Comparison of ENCODE assay signal across 2 cellular contexts in genomic region chr18:10475633-10476388, GRCh38.
TF ChIP-seq lines count a peak whose summit lies in the region.

No MANE protein-coding gene starts in this region.

TF ChIP-seq in SK-N-SH treated with all-trans-retinoic acid at 6 μM for 48 hours, 23 proteins besides CTCF, POLR2A, EP300 and RAD21 (continued from another document):
- TF ChIP-seq ZC3H10 (CRISPR knock-in tag; IDR thresholded peaks at IDR 0.05): no peak
- TF ChIP-seq TSHZ2 (CRISPR knock-in tag; IDR thresholded peaks at IDR 0.05): no peak
- no peak for TF ChIP-seq CSRNP3 (CRISPR knock-in tag; IDR thresholded peaks at IDR 0.05)
- TF ChIP-seq GLIS3 (CRISPR knock-in tag; IDR thresholded peaks at IDR 0.05): no peak
- TF ChIP-seq RARB (CRISPR knock-in tag; IDR thresholded peaks at IDR 0.05): no peak
- no peak for TF ChIP-seq ZFP3 (CRISPR knock-in tag; IDR thresholded peaks at IDR 0.05)
- no peak for TF ChIP-seq PATZ1 (CRISPR knock-in tag; IDR thresholded peaks at IDR 0.05; ENCODE audit: borderline replicate concordance)

TF ChIP-seq in SK-N-SH, 30 proteins besides CTCF, POLR2A, EP300 and RAD21 (continued from another document):
- TF ChIP-seq YY1 (IDR thresholded peaks at IDR 0.05; ENCODE audit: low read depth) (no peak), USF1 (IDR thresholded peaks at IDR 0.05; ENCODE audit: borderline replicate concordance, low read depth) (no peak), RFX5 (IDR thresholded peaks at IDR 0.05; ENCODE audit: low read length) (no peak), MXI1 (IDR thresholded peaks at IDR 0.05; ENCODE audit: low read depth, low read length) (no peak), MEF2A (IDR thresholded peaks at IDR 0.05; ENCODE audit: borderline replicate concordance, low read depth) (no peak), RXRA (IDR thresholded peaks at IDR 0.05; ENCODE audit: borderline replicate concordance, low read depth) (no peak), GATA2 (CRISPR knock-in tag; IDR thresholded peaks at IDR 0.05) (no peak), FOSL2 (IDR thresholded peaks at IDR 0.05; ENCODE audit: borderline replicate concordance, low read depth) (no peak), IRF3 (IDR thresholded peaks at IDR 0.05; ENCODE audit: low read depth, low read length) (no peak), JUND (IDR thresholded peaks at IDR 0.05) (no peak), SMC3 (IDR thresholded peaks at IDR 0.05; ENCODE audit: low read depth, low read length) (no peak)
